ENCODE assay signal across 24 cellular contexts in genomic region chr5:62043289-62044274, GRCh38.
A peak's percentile ranks its signal among the peaks of the same experiment; 100 is the strongest.
DNase-seq lines count a peak whose midpoint lies in the region; ATAC-seq and TF ChIP-seq lines count a peak whose summit lies in the region.
"Had no signal": no experiment of that assay in that cellular context is flagged by ENCODE, and none has a peak within 500 bp of the region (broad histone marks: within the 10 kb centered on the region; RNA-seq: fewer than 3 reads in every experiment).

No MANE protein-coding gene starts in this region.

- ATAC-seq in naive thymus-derived CD8-positive, alpha-beta T cell, result no peak
- ATAC-seq in HG03565 (IDR thresholded peaks at IDR 0.05; ENCODE audit: unreplicated experiment), result no peak
- ATAC-seq: activated T-cell treated with anti-CD3 and anti-CD28 coated beads, Interleukin-2, amount 50 U/mL, for 72 hours; gastrocnemius medialis had no signal

- peaks cover 18% of the 10 kb centered on the region; the same call in 1 of the 2 replicates for H3K27me3 ChIP-seq in H7 (ENCODE audit: control insufficient read depth, insufficient read depth, low read length)
- H3K27me3 ChIP-seq: brain microvascular endothelial cell, gastrocnemius medialis had no signal

- POLR2A ChIA-PET in naive thymus-derived CD8-positive, alpha-beta T cell (lab: Charles Lee), result no interaction called here

- H3K36me3 Mint-ChIP-seq in naive thymus-derived CD8-positive, alpha-beta T cell, result peaks cover 0 to 8% (median 0%) of the 10 kb centered on the region in 3 donors
- H3K36me3 Mint-ChIP-seq: activated naive CD8-positive, alpha-beta T cell treated with anti-CD3 and anti-CD28 coated beads for 36 hours; naive B cell had no signal

- no peaks in the 10 kb centered on the region for H3K36me3 ChIP-seq in H7 (replicated peaks; ENCODE audit: control insufficient read depth, insufficient read depth, low read length)
- H3K36me3 ChIP-seq: brain microvascular endothelial cell, gastrocnemius medialis, suprapubic skin, WERI-Rb-1 had no signal

- H3K9me3 Mint-ChIP-seq in naive thymus-derived CD8-positive, alpha-beta T cell, result peaks cover 0 to 39% (median 6%) of the 10 kb centered on the region in 9 donors

- H3K4me3 ChIP-seq in H7 (ENCODE audit: insufficient read depth, low read depth, low read length), result no peak overlapping the region
- H3K4me3 ChIP-seq: gastrocnemius medialis, lung, smooth muscle cell, suprapubic skin had no signal

- H3K27me3 Mint-ChIP-seq in naive thymus-derived CD8-positive, alpha-beta T cell, result peaks cover 0 to 17% (median 10%) of the 10 kb centered on the region in 5 donors
- H3K27me3 Mint-ChIP-seq: activated naive CD8-positive, alpha-beta T cell treated with anti-CD3 and anti-CD28 coated beads for 36 hours; naive B cell had no signal

- no peak overlapping the region for H3K4me3 Mint-ChIP-seq in naive thymus-derived CD8-positive, alpha-beta T cell
- H3K4me3 Mint-ChIP-seq: activated naive CD8-positive, alpha-beta T cell treated with anti-CD3 and anti-CD28 coated beads for 36 hours; activated T-cell treated with anti-CD3 and anti-CD28 coated beads, Interleukin-2, amount 50 U/mL, for 72 hours; naive B cell had no signal

- no peak overlapping the region for H3K27ac Mint-ChIP-seq in naive thymus-derived CD8-positive, alpha-beta T cell
- H3K27ac Mint-ChIP-seq: activated naive CD8-positive, alpha-beta T cell treated with anti-CD3 and anti-CD28 coated beads for 36 hours; activated T-cell treated with anti-CD3 and anti-CD28 coated beads, Interleukin-2, amount 50 U/mL, for 72 hours; naive B cell; progenitor cell of endocrine pancreas had no signal

- no peak for TF ChIP-seq CTCF in GM20000 (IDR thresholded peaks at IDR 0.05; ENCODE audit: extremely low read depth, missing control alignments)

- DNase-seq in H7 (peak; percentile 40), NCI-H1436 treated with DMSO at 0.1 percent for 48 hours (lab: John Stamatoyannopoulos, UW) (peak; percentile 24), NCI-H82 treated with DMSO at 0.1 percent for 48 hours (lab: John Stamatoyannopoulos, UW; ENCODE audit: unreplicated experiment) (peak; percentile 0), iPS-NIHi7 (ENCODE audit: extremely low spot score) (peak; percentile 56), HuH-7.5 (ENCODE audit: low spot score) (no peak), GM20000 (ENCODE audit: low spot score) (no peak)
- no peak for DNase-seq in naive thymus-derived CD8-positive, alpha-beta T cell
- DNase-seq: activated naive CD8-positive, alpha-beta T cell treated with anti-CD3 and anti-CD28 coated beads for 36 hours; activated T-cell treated with anti-CD3 and anti-CD28 coated beads, Interleukin-2, amount 50 U/mL, for 72 hours; brain microvascular endothelial cell; dermis blood vessel endothelial cell; erythroblast; gastrocnemius medialis; KG1; naive B cell; NCI-H526 treated with DMSO at 0.1 percent for 48 hours; stimulated activated CD4-positive, alpha-beta T cell treated with anti-CD3 and anti-CD28 coated beads, Interleukin-4, amount 100 ng/mL, for 4 hours; stimulated activated CD8-positive, alpha-beta memory T cell treated with anti-CD3 and anti-CD28 coated beads, Interleukin-4, amount 100 ng/mL, for 48 hours; WERI-Rb-1 had no signal

- no peaks in the 10 kb centered on the region for H3K4me1 Mint-ChIP-seq in naive thymus-derived CD8-positive, alpha-beta T cell
- H3K4me1 Mint-ChIP-seq: activated naive CD8-positive, alpha-beta T cell treated with anti-CD3 and anti-CD28 coated beads for 36 hours; naive B cell had no signal

Comparison
In these comparisons a context has a peak if more than half of its experiments do, and no peak if none do; other contexts are left out.
1. DNase-seq: peak in H7 (single experiment), NCI-H1436 treated with DMSO at 0.1 percent for 48 hours (single experiment), NCI-H82 treated with DMSO at 0.1 percent for 48 hours (single experiment) and iPS-NIHi7 (single experiment); none in naive thymus-derived CD8-positive, alpha-beta T cell (0 of 10), HuH-7.5 (single experiment) and GM20000 (single experiment).